In genomic region chr2:205610437-205610836, GRCh38 we compare ENCODE assay signal across 1 cellular context.
TF ChIP-seq lines count a peak whose summit lies in the region.

No MANE protein-coding gene starts in this region.

TF ChIP-seq in HEK293, 187 proteins besides CTCF, POLR2A, EP300 and RAD21 (continued from another document):
- TF ChIP-seq ZNF664 (tag by site-specific recombination; IDR thresholded peaks at IDR 0.05) (peak; percentile 78), ZNF843 (tag by site-specific recombination; IDR thresholded peaks at IDR 0.05) (peak; percentile 81; the same call in 1 of the 2 replicates), ZEB2 (tag by site-specific recombination; IDR thresholded peaks at IDR 0.05) (0 out of 2 replicates have a peak, but pooled peaks have one; percentile 43), MZF1 (tag by site-specific recombination; IDR thresholded peaks at IDR 0.05; ENCODE audit: borderline replicate concordance) (no peak), ZNF670 (tag by site-specific recombination; IDR thresholded peaks at IDR 0.05; ENCODE audit: low read depth) (no peak), TSHZ1 (tag by site-specific recombination; IDR thresholded peaks at IDR 0.05; ENCODE audit: borderline replicate concordance) (no peak), IKZF3 (tag by site-specific recombination; IDR thresholded peaks at IDR 0.05) (peak; percentile 47; the same call in 1 of the 2 replicates), ZXDB (tag by site-specific recombination; IDR thresholded peaks at IDR 0.05) (peak; percentile 53; the same call in 1 of the 2 replicates)
